In the genomic region with DNA sequence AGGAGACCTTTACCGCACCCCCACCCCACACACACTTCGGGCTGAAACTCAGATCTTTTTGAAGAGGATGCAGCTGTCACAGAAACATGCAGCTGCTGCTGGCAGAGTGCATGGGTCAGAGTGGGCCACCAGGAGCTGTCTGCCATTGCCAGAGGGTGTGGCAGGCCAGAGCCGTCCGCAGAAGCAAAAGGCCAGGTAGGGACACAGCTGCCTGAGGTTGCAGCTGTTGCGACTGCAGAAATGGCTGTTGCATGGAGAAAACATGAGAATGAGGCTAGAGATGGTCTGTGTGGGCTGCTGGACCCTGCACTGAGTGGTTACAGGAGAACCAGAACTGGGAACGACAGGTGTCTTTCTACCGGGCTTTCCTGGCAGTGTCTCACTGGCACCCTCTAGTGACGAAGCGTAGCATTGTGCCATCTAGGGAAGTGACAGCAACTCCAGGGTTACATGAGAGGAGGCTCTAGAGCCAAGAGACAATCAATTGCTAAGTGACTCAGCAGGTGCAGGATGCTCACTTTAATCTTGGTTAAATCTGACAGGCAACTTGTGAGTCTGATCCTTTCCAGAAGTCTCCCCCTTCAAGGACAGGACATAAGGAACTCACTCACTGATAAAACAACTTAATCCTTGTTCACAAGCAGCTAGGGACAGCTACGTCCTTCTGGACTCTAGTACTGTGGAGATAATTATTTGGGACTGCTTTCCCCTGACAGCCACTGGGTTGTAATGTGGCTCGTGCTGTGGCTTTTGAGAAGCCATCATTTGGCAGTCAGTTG, we compare ENCODE assay signal across 1 cellular context.
TF ChIP-seq lines count a peak whose summit lies in the region.

No MANE protein-coding gene starts in this region.

TF ChIP-seq in H1, 55 proteins besides CTCF, POLR2A, EP300 and RAD21 (continued from another document):
- no peak; the same call in 1 of the 2 replicates for TF ChIP-seq RFX5 (IDR thresholded peaks at IDR 0.05; ENCODE audit: borderline replicate concordance, low read depth, low read length)
- 0 out of 2 replicates have a peak, but pooled peaks have one; percentile 62 for TF ChIP-seq TCF12 (IDR thresholded peaks at IDR 0.05; ENCODE audit: low read depth, low read length)
- TF ChIP-seq PHF8 (conservative IDR thresholded peaks at IDR 0.05; ENCODE audit: low read depth, low read length) = no peak
- TF ChIP-seq SRF (IDR thresholded peaks at IDR 0.05; ENCODE audit: low read depth, low read length) = no peak
- TF ChIP-seq, protein P1, sequence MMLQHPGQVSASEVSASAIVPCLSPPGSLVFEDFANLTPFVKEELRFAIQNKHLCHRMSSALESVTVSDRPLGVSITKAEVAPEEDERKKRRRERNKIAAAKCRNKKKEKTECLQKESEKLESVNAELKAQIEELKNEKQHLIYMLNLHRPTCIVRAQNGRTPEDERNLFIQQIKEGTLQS (IDR thresholded peaks at IDR 0.05; ENCODE audit: insufficient read depth, low read depth, low read length) = no peak
- peak; percentile 75 for TF ChIP-seq MAFK (IDR thresholded peaks at IDR 0.05; ENCODE audit: low read depth, low read length)
- TF ChIP-seq, protein P2, sequence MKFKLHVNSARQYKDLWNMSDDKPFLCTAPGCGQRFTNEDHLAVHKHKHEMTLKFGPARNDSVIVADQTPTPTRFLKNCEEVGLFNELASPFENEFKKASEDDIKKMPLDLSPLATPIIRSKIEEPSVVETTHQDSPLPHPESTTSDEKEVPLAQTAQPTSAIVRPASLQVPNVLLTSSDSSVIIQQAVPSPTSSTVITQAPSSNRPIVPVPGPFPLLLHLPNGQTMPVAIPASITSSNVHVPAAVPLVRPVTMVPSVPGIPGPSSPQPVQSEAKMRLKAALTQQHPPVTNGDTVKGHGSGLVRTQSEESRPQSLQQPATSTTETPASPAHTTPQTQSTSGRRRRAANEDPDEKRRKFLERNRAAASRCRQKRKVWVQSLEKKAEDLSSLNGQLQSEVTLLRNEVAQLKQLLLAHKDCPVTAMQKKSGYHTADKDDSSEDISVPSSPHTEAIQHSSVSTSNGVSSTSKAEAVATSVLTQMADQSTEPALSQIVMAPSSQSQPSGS (IDR thresholded peaks at IDR 0.05; ENCODE audit: low read length) = no peak
- no peak for TF ChIP-seq CBX8 (IDR thresholded peaks at IDR 0.05; ENCODE audit: borderline replicate concordance, low read depth, low read length)
- no peak for TF ChIP-seq HDAC2 (IDR thresholded peaks at IDR 0.05; ENCODE audit: borderline replicate concordance in 1 of 2, low read depth in 2 of 2, low read length in 2 of 2)
- no peak for TF ChIP-seq CHD1 (IDR thresholded peaks at IDR 0.05; ENCODE audit: low read depth, low read length)
- TF ChIP-seq CREB1 (IDR thresholded peaks at IDR 0.05) = peak; percentile 68
- no peak for TF ChIP-seq TBP (IDR thresholded peaks at IDR 0.05; ENCODE audit: low read depth, low read length)
- TF ChIP-seq NANOG (IDR thresholded peaks at IDR 0.05; ENCODE audit: insufficient read depth, low read depth, low read length, poor library complexity, severe bottlenecking) = peak; percentile 37
- TF ChIP-seq, protein P3, sequence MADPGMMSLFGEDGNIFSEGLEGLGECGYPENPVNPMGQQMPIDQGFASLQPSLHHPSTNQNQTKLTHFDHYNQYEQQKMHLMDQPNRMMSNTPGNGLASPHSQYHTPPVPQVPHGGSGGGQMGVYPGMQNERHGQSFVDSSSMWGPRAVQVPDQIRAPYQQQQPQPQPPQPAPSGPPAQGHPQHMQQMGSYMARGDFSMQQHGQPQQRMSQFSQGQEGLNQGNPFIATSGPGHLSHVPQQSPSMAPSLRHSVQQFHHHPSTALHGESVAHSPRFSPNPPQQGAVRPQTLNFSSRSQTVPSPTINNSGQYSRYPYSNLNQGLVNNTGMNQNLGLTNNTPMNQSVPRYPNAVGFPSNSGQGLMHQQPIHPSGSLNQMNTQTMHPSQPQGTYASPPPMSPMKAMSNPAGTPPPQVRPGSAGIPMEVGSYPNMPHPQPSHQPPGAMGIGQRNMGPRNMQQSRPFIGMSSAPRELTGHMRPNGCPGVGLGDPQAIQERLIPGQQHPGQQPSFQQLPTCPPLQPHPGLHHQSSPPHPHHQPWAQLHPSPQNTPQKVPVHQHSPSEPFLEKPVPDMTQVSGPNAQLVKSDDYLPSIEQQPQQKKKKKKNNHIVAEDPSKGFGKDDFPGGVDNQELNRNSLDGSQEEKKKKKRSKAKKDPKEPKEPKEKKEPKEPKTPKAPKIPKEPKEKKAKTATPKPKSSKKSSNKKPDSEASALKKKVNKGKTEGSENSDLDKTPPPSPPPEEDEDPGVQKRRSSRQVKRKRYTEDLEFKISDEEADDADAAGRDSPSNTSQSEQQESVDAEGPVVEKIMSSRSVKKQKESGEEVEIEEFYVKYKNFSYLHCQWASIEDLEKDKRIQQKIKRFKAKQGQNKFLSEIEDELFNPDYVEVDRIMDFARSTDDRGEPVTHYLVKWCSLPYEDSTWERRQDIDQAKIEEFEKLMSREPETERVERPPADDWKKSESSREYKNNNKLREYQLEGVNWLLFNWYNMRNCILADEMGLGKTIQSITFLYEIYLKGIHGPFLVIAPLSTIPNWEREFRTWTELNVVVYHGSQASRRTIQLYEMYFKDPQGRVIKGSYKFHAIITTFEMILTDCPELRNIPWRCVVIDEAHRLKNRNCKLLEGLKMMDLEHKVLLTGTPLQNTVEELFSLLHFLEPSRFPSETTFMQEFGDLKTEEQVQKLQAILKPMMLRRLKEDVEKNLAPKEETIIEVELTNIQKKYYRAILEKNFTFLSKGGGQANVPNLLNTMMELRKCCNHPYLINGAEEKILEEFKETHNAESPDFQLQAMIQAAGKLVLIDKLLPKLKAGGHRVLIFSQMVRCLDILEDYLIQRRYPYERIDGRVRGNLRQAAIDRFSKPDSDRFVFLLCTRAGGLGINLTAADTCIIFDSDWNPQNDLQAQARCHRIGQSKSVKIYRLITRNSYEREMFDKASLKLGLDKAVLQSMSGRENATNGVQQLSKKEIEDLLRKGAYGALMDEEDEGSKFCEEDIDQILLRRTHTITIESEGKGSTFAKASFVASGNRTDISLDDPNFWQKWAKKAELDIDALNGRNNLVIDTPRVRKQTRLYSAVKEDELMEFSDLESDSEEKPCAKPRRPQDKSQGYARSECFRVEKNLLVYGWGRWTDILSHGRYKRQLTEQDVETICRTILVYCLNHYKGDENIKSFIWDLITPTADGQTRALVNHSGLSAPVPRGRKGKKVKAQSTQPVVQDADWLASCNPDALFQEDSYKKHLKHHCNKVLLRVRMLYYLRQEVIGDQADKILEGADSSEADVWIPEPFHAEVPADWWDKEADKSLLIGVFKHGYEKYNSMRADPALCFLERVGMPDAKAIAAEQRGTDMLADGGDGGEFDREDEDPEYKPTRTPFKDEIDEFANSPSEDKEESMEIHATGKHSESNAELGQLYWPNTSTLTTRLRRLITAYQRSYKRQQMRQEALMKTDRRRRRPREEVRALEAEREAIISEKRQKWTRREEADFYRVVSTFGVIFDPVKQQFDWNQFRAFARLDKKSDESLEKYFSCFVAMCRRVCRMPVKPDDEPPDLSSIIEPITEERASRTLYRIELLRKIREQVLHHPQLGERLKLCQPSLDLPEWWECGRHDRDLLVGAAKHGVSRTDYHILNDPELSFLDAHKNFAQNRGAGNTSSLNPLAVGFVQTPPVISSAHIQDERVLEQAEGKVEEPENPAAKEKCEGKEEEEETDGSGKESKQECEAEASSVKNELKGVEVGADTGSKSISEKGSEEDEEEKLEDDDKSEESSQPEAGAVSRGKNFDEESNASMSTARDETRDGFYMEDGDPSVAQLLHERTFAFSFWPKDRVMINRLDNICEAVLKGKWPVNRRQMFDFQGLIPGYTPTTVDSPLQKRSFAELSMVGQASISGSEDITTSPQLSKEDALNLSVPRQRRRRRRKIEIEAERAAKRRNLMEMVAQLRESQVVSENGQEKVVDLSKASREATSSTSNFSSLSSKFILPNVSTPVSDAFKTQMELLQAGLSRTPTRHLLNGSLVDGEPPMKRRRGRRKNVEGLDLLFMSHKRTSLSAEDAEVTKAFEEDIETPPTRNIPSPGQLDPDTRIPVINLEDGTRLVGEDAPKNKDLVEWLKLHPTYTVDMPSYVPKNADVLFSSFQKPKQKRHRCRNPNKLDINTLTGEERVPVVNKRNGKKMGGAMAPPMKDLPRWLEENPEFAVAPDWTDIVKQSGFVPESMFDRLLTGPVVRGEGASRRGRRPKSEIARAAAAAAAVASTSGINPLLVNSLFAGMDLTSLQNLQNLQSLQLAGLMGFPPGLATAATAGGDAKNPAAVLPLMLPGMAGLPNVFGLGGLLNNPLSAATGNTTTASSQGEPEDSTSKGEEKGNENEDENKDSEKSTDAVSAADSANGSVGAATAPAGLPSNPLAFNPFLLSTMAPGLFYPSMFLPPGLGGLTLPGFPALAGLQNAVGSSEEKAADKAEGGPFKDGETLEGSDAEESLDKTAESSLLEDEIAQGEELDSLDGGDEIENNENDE (IDR thresholded peaks at IDR 0.05; ENCODE audit: insufficient replicate concordance, low read length) = no peak
- TF ChIP-seq GTF2F1 (IDR thresholded peaks at IDR 0.05; ENCODE audit: borderline replicate concordance, low read depth, low read length) = no peak
- no peak for TF ChIP-seq EGR1 (IDR thresholded peaks at IDR 0.05; ENCODE audit: borderline replicate concordance, low read depth, low read length)
- TF ChIP-seq CBX5 (IDR thresholded peaks at IDR 0.05; ENCODE audit: low read depth, low read length) = no peak
- TF ChIP-seq KDM5A (IDR thresholded peaks at IDR 0.05; ENCODE audit: low read length) = no peak
- TF ChIP-seq SP4 (IDR thresholded peaks at IDR 0.05; ENCODE audit: low read length) = no peak
- peak; percentile 86 for TF ChIP-seq BACH1 (IDR thresholded peaks at IDR 0.05; ENCODE audit: low read length)
- TF ChIP-seq RXRA (IDR thresholded peaks at IDR 0.05; ENCODE audit: insufficient read depth, low read depth, low read length) = no peak
- no peak for TF ChIP-seq KDM4A (IDR thresholded peaks at IDR 0.05; ENCODE audit: low read depth, low read length, severe bottlenecking)
- TF ChIP-seq JUND (IDR thresholded peaks at IDR 0.05; ENCODE audit: low read length) = peak; percentile 66
- TF ChIP-seq KDM1A (IDR thresholded peaks at IDR 0.05; ENCODE audit: borderline replicate concordance, low read length) = peak; percentile 45; the same call in 1 of the 2 replicates
- no peak for TF ChIP-seq RBBP5 (IDR thresholded peaks at IDR 0.05; ENCODE audit: borderline replicate concordance, low read depth, low read length)
- TF ChIP-seq SP2 (IDR thresholded peaks at IDR 0.05; ENCODE audit: low read length) = no peak
- TF ChIP-seq SIRT6 (IDR thresholded peaks at IDR 0.05; ENCODE audit: low read length) = no peak
- TF ChIP-seq EZH2 (IDR thresholded peaks at IDR 0.05; ENCODE audit: low read depth, low read length, severe bottlenecking) = no peak
- TF ChIP-seq SAP30 (IDR thresholded peaks at IDR 0.05; ENCODE audit: insufficient read depth, insufficient replicate concordance, low read length) = no peak
- no peak for TF ChIP-seq GABPA (IDR thresholded peaks at IDR 0.05; ENCODE audit: borderline replicate concordance, insufficient read depth, low read length)
- no peak for TF ChIP-seq NRF1 (IDR thresholded peaks at IDR 0.05; ENCODE audit: low read depth, low read length)
- TF ChIP-seq TAF7 (optimal IDR thresholded peaks at IDR 0.05; ENCODE audit: borderline replicate concordance, low read depth, low read length) = no peak
- no peak for TF ChIP-seq TEAD4 (IDR thresholded peaks at IDR 0.05; ENCODE audit: low read depth, low read length)
- TF ChIP-seq SIX5 (IDR thresholded peaks at IDR 0.05; ENCODE audit: low read depth, low read length) = no peak
- no peak for TF ChIP-seq ZNF274 (IDR thresholded peaks at IDR 0.05; ENCODE audit: borderline replicate concordance, extremely low read depth, low read length)
- no peak for TF ChIP-seq POLR2AphosphoS5 (IDR thresholded peaks at IDR 0.05; ENCODE audit: low read depth, low read length)
- TF ChIP-seq, protein P4, sequence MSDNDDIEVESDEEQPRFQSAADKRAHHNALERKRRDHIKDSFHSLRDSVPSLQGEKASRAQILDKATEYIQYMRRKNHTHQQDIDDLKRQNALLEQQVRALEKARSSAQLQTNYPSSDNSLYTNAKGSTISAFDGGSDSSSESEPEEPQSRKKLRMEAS (IDR thresholded peaks at IDR 0.05) = 0 out of 2 replicates have a peak, but pooled peaks have one; percentile 38
- no peak for TF ChIP-seq TAF1 (IDR thresholded peaks at IDR 0.05; ENCODE audit: low read depth, low read length)
- no peak for TF ChIP-seq SP1 (IDR thresholded peaks at IDR 0.05; ENCODE audit: low read depth, low read length)
- peak; percentile 79 for TF ChIP-seq CTBP2 (IDR thresholded peaks at IDR 0.05; ENCODE audit: borderline replicate concordance, insufficient read depth, insufficient read length, low read length)
- no peak for TF ChIP-seq BCL11A (IDR thresholded peaks at IDR 0.05; ENCODE audit: low read depth in 2 of 2, low read length in 2 of 2)
- TF ChIP-seq, protein P5, sequence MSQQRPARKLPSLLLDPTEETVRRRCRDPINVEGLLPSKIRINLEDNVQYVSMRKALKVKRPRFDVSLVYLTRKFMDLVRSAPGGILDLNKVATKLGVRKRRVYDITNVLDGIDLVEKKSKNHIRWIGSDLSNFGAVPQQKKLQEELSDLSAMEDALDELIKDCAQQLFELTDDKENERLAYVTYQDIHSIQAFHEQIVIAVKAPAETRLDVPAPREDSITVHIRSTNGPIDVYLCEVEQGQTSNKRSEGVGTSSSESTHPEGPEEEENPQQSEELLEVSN (IDR thresholded peaks at IDR 0.05) = no peak
- no peak for TF ChIP-seq JUN (IDR thresholded peaks at IDR 0.05; ENCODE audit: low read depth, low read length)
